17 cellular contexts compared by ENCODE assay signal in the genomic region with DNA sequence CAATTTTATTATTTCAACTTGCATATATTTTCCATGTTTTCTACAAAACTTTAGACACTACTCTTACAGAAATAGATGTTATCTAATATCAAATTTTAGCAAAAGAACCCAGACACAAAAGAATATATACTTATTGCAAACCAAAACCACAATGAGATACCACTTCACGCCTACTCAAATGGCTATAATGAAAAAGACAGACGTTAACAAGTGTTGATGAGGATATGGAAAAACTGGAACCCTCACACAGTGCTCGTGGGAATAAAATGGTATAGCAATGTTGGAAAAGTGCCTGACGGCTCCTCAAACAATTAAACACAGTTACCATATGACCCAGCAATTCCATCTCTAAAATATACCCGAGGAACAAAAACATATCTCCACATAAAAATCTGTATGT. TPM values are rescaled to one million over a fixed set of nuclear protein-coding genes. Genes with fewer than 3 reads are reported as not detected.
DNase-seq lines count a peak whose midpoint lies in the region; ATAC-seq and TF ChIP-seq lines count a peak whose summit lies in the region.
"Had no signal": no experiment of that assay in that cellular context is flagged by ENCODE, and none has a peak within 500 bp of the region (broad histone marks: within the 10 kb centered on the region; RNA-seq: fewer than 3 reads in every experiment).

No MANE protein-coding gene starts in this region.

- H3K4me3 ChIP-seq in left ventricle myocardium inferior (no peak overlapping the region), heart right ventricle (no peak overlapping the region), transverse colon (no peak overlapping the region)
- H3K4me3 ChIP-seq: BLaER1, HAP-1 had no signal

- WGBS in heart right ventricle, 2 donors: 78 to 79% methylated on average over 5 of the region's 5 CpGs
- WGBS in transverse colon (ENCODE audit: low coverage in 1 of 2), 2 donors: 52 to 72% methylated on average over 5 of the region's 5 CpGs

- TF ChIP-seq CTCF in left ventricle myocardium inferior (IDR thresholded peaks at IDR 0.05; ENCODE audit: borderline replicate concordance) (no peak), heart right ventricle (IDR thresholded peaks at IDR 0.05) (no peak), foreskin keratinocyte (conservative IDR thresholded peaks at IDR 0.05) (no peak), transverse colon (IDR thresholded peaks at IDR 0.05) (no peak)

- ATAC-seq in heart right ventricle: no peak
- no peak for ATAC-seq in foreskin keratinocyte
- no peak for ATAC-seq in HG03280 (IDR thresholded peaks at IDR 0.05; ENCODE audit: unreplicated experiment)

- H3K4me1 ChIP-seq in left ventricle myocardium inferior (peaks cover 85% of the 10 kb centered on the region), heart right ventricle (peaks cover 0 to 78% (median 59%) of the 10 kb centered on the region in 9 donors), foreskin keratinocyte (peaks cover 59% of the 10 kb centered on the region), transverse colon (peaks cover 21 to 48% (median 28%) of the 10 kb centered on the region in 4 donors)
- H3K4me1 ChIP-seq: Caco-2 had no signal

- no peaks in the 10 kb centered on the region for H3K27me3 ChIP-seq in left ventricle myocardium inferior (ENCODE audit: low read depth)
- no peaks in the 10 kb centered on the region for H3K27me3 ChIP-seq in heart right ventricle
- H3K27me3 ChIP-seq in foreskin keratinocyte: no peaks in the 10 kb centered on the region
- H3K27me3 ChIP-seq in transverse colon: no peaks in the 10 kb centered on the region
- H3K27me3 ChIP-seq: BLaER1 had no signal

- DNase-seq in left ventricle myocardium inferior: no peak
- no peak for DNase-seq in heart right ventricle
- DNase-seq in foreskin keratinocyte: no peak
- no peak for DNase-seq in transverse colon
- DNase-seq in stimulated activated CD4-positive, alpha-beta T cell treated with anti-CD3 and anti-CD28 coated beads, Interleukin-4, amount 100 ng/mL, for 1 hour: no peak
- no peak for DNase-seq in NCI-H1930 (lab: John Stamatoyannopoulos, UW)
- DNase-seq: 8988T; AML-193; Caco-2; CD8-positive, alpha-beta memory T cell; DND-41; GDM1; HFFc6; IMR-90 had no signal

- no peak for TF ChIP-seq POLR2A in transverse colon (IDR thresholded peaks at IDR 0.05)

- TF ChIP-seq EP300 in transverse colon (IDR thresholded peaks at IDR 0.05; ENCODE audit: low read depth): no peak

- H3K9me3 ChIP-seq in left ventricle myocardium inferior (replicated peaks): no peaks in the 10 kb centered on the region
- H3K9me3 ChIP-seq in heart right ventricle: no peaks in the 10 kb centered on the region
- no peaks in the 10 kb centered on the region for H3K9me3 ChIP-seq in transverse colon
- H3K9me3 ChIP-seq: Caco-2, HAP-1 had no signal

- H3K36me3 ChIP-seq in left ventricle myocardium inferior (no peaks in the 10 kb centered on the region), heart right ventricle (no peaks in the 10 kb centered on the region), transverse colon (no peaks in the 10 kb centered on the region)
- H3K36me3 ChIP-seq: HAP-1 had no signal

- H3K27ac ChIP-seq in left ventricle myocardium inferior (replicated peaks) (peak overlapping the region; percentile 88), heart right ventricle (peak overlapping the region in 2 of 10 donors; percentile 42 to 57), foreskin keratinocyte (peak overlapping the region; percentile 59), transverse colon (peak overlapping the region in 3 of 4 donors; percentile 62 to 77 (median 69))
- H3K27ac ChIP-seq: BLaER1 had no signal

- intact Hi-C loops in left ventricle myocardium inferior (cut with micrococcal nuclease): no loop called here
- intact Hi-C loops in heart right ventricle (cut with DNase I): no loop called here
- intact Hi-C loops in transverse colon (cut with DNase I; ENCODE audit: low total_unique reads): no loop called here

- in situ Hi-C loops in transverse colon (cut with MboI; ENCODE audit: low pct_ligation_motif_present in 1 of 4, low pct_unique_long_range_greater_than_20kb in 1 of 4, low sequenced_read_pairs in 3 of 4): no loop called here

RNA-seq across cellular contexts. Expression of a gene that starts 27.1 kb away (rescaled TPM):
- 28.2 TPM for total RNA-seq in left ventricle myocardium inferior
- total RNA-seq in heart right ventricle: 10 to 100 TPM; 19.0 to 32.1 (median 23.2) TPM
- polyA plus RNA-seq in heart right ventricle: 10 to 100 TPM in 1 of 2 donors, 1 to 10 TPM in 1; 8.9 to 21.8 TPM
- 23.0 and 24.2 TPM in 2 replicates for total RNA-seq in foreskin keratinocyte
- 7.6 and 9.1 TPM in 2 replicates for polyA plus RNA-seq in foreskin keratinocyte
- 1 to 10 TPM; 6.0 to 8.3 (median 7.1) TPM for total RNA-seq in transverse colon
